1 cellular context compared by ENCODE assay signal in the genomic region with DNA sequence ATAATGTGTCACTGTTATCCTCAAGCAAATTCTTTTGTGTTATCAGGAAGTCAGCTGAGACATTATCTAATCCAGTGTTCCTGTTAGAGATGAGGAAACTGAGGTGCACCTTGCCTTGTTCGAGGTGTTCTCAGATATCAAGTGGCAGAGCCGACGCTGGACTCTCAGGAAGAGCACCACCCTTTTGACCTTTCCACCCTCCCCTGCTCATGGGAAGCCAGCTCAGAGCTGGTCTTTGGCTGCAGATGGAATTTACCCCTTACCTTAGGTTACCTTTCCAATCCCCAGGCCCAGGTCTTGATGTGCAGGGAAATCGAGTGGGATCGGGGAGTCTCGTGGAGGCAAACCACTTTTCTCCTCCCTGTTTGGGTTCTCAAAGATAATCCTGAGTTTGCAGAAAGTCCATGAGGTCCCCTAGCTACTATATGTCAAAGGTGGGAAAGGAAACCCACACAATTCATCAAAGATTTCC.
TF ChIP-seq lines count a peak whose summit lies in the region.

No MANE protein-coding gene starts in this region.

TF ChIP-seq in HepG2, 621 proteins besides CTCF, POLR2A, EP300 and RAD21 (continued from another document and continues in another):
- TF ChIP-seq, protein P1, sequence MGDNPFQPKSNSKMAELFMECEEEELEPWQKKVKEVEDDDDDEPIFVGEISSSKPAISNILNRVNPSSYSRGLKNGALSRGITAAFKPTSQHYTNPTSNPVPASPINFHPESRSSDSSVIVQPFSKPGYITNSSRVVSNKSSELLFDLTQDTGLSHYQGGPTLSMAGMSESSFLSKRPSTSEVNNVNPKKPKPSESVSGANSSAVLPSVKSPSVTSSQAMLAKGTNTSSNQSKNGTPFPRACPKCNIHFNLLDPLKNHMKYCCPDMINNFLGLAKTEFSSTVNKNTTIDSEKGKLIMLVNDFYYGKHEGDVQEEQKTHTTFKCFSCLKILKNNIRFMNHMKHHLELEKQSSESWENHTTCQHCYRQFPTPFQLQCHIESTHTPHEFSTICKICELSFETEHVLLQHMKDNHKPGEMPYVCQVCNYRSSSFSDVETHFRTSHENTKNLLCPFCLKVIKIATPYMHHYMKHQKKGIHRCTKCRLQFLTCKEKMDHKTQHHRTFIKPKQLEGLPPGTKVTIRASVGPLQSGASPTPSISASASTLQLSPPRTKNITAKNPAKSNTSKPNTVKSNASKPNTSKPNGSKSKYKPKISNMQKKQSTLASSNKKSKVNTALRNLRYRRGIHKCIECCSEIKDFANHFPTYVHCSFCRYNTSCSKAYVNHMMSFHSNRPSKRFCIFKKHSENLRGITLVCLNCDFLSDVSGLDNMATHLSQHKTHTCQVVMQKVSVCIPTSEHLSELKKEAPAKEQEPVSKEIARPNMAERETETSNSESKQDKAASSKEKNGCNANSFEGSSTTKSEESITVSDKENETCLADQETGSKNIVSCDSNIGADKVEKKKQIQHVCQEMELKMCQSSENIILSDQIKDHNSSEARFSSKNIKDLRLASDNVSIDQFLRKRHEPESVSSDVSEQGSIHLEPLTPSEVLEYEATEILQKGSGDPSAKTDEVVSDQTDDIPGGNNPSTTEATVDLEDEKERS (CRISPR knock-in tag; IDR thresholded peaks at IDR 0.05), result no peak
- TF ChIP-seq PPARG (CRISPR knock-in tag; conservative IDR thresholded peaks at IDR 0.05) (peak; percentile 87), BATF2 (CRISPR knock-in tag; IDR thresholded peaks at IDR 0.05) (no peak), ZHX1 (CRISPR knock-in tag; IDR thresholded peaks at IDR 0.05; ENCODE audit: low read depth) (no peak), CHCHD3 (CRISPR knock-in tag; IDR thresholded peaks at IDR 0.05) (no peak), FOXJ3 (CRISPR knock-in tag; IDR thresholded peaks at IDR 0.05; ENCODE audit: borderline replicate concordance) (peak; percentile 14; the same call in 1 of the 2 replicates), SP4 (CRISPR knock-in tag; IDR thresholded peaks at IDR 0.05) (no peak), KMT2A (CRISPR knock-in tag; IDR thresholded peaks at IDR 0.05) (peak; percentile 42; the same call in 1 of the 2 replicates), TEAD2 (CRISPR knock-in tag; IDR thresholded peaks at IDR 0.05) (no peak), REXO4 (CRISPR knock-in tag; IDR thresholded peaks at IDR 0.05; ENCODE audit: borderline replicate concordance) (no peak), ZNF703 (CRISPR knock-in tag; IDR thresholded peaks at IDR 0.05; ENCODE audit: borderline replicate concordance) (no peak), ZBTB7B (CRISPR knock-in tag; IDR thresholded peaks at IDR 0.05) (0 out of 2 replicates have a peak, but pooled peaks have one; percentile 36), ZNF232 (CRISPR knock-in tag; IDR thresholded peaks at IDR 0.05; ENCODE audit: borderline replicate concordance) (no peak; the same call in 1 of the 2 replicates), ZNF362 (CRISPR knock-in tag; IDR thresholded peaks at IDR 0.05; ENCODE audit: borderline replicate concordance) (peak; percentile 72; the same call in 1 of the 2 replicates), CHD2 (IDR thresholded peaks at IDR 0.05; ENCODE audit: low read depth, low read length) (no peak), PHF5A (CRISPR knock-in tag; IDR thresholded peaks at IDR 0.05; ENCODE audit: low read depth, unreplicated experiment) (no peak), PRPF4 (IDR thresholded peaks at IDR 0.05; ENCODE audit: low read depth, low read length, poor library complexity, severe bottlenecking) (no peak), RCOR2 (CRISPR knock-in tag; IDR thresholded peaks at IDR 0.05) (peak; percentile 85), MBNL3 (CRISPR knock-in tag; conservative IDR thresholded peaks at IDR 0.05) (no peak), ARID2 (CRISPR knock-in tag; IDR thresholded peaks at IDR 0.05; ENCODE audit: borderline replicate concordance) (peak; percentile 61; the same call in 1 of the 2 replicates), ONECUT2 (CRISPR knock-in tag; IDR thresholded peaks at IDR 0.05) (no peak), TBL1XR1 (IDR thresholded peaks at IDR 0.05; ENCODE audit: borderline replicate concordance, low read length, partially characterized antibody) (peak; percentile 19), SKI (IDR thresholded peaks at IDR 0.05; ENCODE audit: partially characterized antibody) (peak; percentile 53), KDM1A (CRISPR knock-in tag; IDR thresholded peaks at IDR 0.05) (0 out of 2 replicates have a peak, but pooled peaks have one; percentile 6), ZBTB42 (CRISPR knock-in tag; IDR thresholded peaks at IDR 0.05) (no peak), MED1 (CRISPR knock-in tag; IDR thresholded peaks at IDR 0.05) (peak; percentile 99), CBX5 (CRISPR knock-in tag; IDR thresholded peaks at IDR 0.05; ENCODE audit: borderline replicate concordance) (peak; percentile 43; the same call in 1 of the 2 replicates), ZKSCAN8 (CRISPR knock-in tag; IDR thresholded peaks at IDR 0.05; ENCODE audit: borderline replicate concordance) (peak; percentile 25; the same call in 1 of the 2 replicates), PRMT3 (CRISPR knock-in tag; IDR thresholded peaks at IDR 0.05; ENCODE audit: borderline replicate concordance, low read depth) (no peak), ZNF616 (CRISPR knock-in tag; IDR thresholded peaks at IDR 0.05; ENCODE audit: low read depth) (no peak), ZNF160 (CRISPR knock-in tag; IDR thresholded peaks at IDR 0.05) (no peak), EED (CRISPR knock-in tag; IDR thresholded peaks at IDR 0.05) (no peak), GLI4 (CRISPR knock-in tag; IDR thresholded peaks at IDR 0.05; ENCODE audit: borderline replicate concordance) (no peak), NFE2L1 (CRISPR knock-in tag; IDR thresholded peaks at IDR 0.05; ENCODE audit: borderline replicate concordance) (no peak)
- TF ChIP-seq, protein P2, sequence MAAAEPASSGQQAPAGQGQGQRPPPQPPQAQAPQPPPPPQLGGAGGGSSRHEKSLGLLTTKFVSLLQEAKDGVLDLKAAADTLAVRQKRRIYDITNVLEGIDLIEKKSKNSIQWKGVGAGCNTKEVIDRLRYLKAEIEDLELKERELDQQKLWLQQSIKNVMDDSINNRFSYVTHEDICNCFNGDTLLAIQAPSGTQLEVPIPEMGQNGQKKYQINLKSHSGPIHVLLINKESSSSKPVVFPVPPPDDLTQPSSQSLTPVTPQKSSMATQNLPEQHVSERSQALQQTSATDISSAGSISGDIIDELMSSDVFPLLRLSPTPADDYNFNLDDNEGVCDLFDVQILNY (CRISPR knock-in tag; conservative IDR thresholded peaks at IDR 0.05), result no peak
- TF ChIP-seq, protein P3, sequence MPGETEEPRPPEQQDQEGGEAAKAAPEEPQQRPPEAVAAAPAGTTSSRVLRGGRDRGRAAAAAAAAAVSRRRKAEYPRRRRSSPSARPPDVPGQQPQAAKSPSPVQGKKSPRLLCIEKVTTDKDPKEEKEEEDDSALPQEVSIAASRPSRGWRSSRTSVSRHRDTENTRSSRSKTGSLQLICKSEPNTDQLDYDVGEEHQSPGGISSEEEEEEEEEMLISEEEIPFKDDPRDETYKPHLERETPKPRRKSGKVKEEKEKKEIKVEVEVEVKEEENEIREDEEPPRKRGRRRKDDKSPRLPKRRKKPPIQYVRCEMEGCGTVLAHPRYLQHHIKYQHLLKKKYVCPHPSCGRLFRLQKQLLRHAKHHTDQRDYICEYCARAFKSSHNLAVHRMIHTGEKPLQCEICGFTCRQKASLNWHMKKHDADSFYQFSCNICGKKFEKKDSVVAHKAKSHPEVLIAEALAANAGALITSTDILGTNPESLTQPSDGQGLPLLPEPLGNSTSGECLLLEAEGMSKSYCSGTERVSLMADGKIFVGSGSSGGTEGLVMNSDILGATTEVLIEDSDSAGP (CRISPR knock-in tag; IDR thresholded peaks at IDR 0.05; ENCODE audit: borderline replicate concordance), result 0 out of 2 replicates have a peak, but pooled peaks have one; percentile 22
- TF ChIP-seq, protein P4, sequence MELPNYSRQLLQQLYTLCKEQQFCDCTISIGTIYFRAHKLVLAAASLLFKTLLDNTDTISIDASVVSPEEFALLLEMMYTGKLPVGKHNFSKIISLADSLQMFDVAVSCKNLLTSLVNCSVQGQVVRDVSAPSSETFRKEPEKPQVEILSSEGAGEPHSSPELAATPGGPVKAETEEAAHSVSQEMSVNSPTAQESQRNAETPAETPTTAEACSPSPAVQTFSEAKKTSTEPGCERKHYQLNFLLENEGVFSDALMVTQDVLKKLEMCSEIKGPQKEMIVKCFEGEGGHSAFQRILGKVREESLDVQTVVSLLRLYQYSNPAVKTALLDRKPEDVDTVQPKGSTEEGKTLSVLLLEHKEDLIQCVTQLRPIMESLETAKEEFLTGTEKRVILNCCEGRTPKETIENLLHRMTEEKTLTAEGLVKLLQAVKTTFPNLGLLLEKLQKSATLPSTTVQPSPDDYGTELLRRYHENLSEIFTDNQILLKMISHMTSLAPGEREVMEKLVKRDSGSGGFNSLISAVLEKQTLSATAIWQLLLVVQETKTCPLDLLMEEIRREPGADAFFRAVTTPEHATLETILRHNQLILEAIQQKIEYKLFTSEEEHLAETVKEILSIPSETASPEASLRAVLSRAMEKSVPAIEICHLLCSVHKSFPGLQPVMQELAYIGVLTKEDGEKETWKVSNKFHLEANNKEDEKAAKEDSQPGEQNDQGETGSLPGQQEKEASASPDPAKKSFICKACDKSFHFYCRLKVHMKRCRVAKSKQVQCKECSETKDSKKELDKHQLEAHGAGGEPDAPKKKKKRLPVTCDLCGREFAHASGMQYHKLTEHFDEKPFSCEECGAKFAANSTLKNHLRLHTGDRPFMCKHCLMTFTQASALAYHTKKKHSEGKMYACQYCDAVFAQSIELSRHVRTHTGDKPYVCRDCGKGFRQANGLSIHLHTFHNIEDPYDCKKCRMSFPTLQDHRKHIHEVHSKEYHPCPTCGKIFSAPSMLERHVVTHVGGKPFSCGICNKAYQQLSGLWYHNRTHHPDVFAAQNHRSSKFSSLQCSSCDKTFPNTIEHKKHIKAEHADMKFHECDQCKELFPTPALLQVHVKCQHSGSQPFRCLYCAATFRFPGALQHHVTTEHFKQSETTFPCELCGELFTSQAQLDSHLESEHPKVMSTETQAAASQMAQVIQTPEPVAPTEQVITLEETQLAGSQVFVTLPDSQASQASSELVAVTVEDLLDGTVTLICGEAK (IDR thresholded peaks at IDR 0.05), result no peak
- TF ChIP-seq, protein P4 (CRISPR knock-in tag; IDR thresholded peaks at IDR 0.05), result peak; percentile 17; the same call in 1 of the 2 replicates
- TF ChIP-seq, protein P5, sequence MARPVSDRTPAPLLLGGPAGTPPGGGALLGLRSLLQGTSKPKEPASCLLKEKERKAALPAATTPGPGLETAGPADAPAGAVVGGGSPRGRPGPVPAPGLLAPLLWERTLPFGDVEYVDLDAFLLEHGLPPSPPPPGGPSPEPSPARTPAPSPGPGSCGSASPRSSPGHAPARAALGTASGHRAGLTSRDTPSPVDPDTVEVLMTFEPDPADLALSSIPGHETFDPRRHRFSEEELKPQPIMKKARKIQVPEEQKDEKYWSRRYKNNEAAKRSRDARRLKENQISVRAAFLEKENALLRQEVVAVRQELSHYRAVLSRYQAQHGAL (CRISPR knock-in tag; IDR thresholded peaks at IDR 0.05; ENCODE audit: not compliant biosample characterization), result no peak
